Comparison of ENCODE assay signal across 8 cellular contexts in genomic region chr5:75565991-75566709, GRCh38. TPM values are rescaled to one million over a fixed set of nuclear protein-coding genes. Genes with fewer than 3 reads are reported as not detected.
A peak's percentile ranks its signal among the peaks of the same experiment; 100 is the strongest.
DNase-seq lines count a peak whose midpoint lies in the region; ATAC-seq and TF ChIP-seq lines count a peak whose summit lies in the region.
"Not testable (repeated sequence)": the region's sequence is repeated elsewhere in the genome, so short reads cannot be mapped to it uniquely, and the experiment has no call there.

No MANE protein-coding gene starts in this region.

- not testable (repeated sequence) for TF ChIP-seq CTCF in Peyer's patch (IDR thresholded peaks at IDR 0.05); cardiac fibroblast (IDR thresholded peaks at IDR 0.05; ENCODE audit: low read depth, low read length); osteocyte (IDR thresholded peaks at IDR 0.05)

- H3K27ac Mint-ChIP-seq in osteocyte (ENCODE audit: unreplicated experiment), result peak overlapping the region; percentile 93

- H3K4me3 Mint-ChIP-seq in osteocyte (ENCODE audit: unreplicated experiment), result not testable (repeated sequence)

- peak overlapping the region in 3 of 4 donors; percentile 22 to 51 (median 28) for H3K27ac ChIP-seq in Peyer's patch
- peak overlapping the region; percentile 18 for H3K27ac ChIP-seq in stomach smooth muscle (ENCODE audit: low read length)

- peaks cover 39% of the 10 kb centered on the region for H3K4me1 Mint-ChIP-seq in osteocyte (ENCODE audit: unreplicated experiment)

- H3K4me1 ChIP-seq in Peyer's patch; stomach smooth muscle (ENCODE audit: control insufficient read depth, insufficient read depth, low read length): not testable (repeated sequence)

- H3K9ac ChIP-seq in stomach smooth muscle (ENCODE audit: low read length in 2 of 2), result not testable (repeated sequence)

- H3K36me3 Mint-ChIP-seq in osteocyte (ENCODE audit: unreplicated experiment), result peaks cover 37% of the 10 kb centered on the region

- H3K9me3 Mint-ChIP-seq in osteocyte (ENCODE audit: unreplicated experiment), result peaks cover 31% of the 10 kb centered on the region

- intact Hi-C loops in left cardiac atrium (cut with DNase I), result loop anchor here in 1 of 2 donors (5.0 kb wide), 1 partner anchor 54 kb away; the partner anchor contains the start of genes CERT1 and POLK

- H3K27me3 Mint-ChIP-seq in osteocyte (ENCODE audit: unreplicated experiment), result not testable (repeated sequence)

- not testable (repeated sequence) for H3K9me3 ChIP-seq in Peyer's patch; stomach smooth muscle (ENCODE audit: control insufficient read depth in 2 of 2, low read length in 2 of 2)

- TF ChIP-seq POLR2A in Peyer's patch (IDR thresholded peaks at IDR 0.05), result not testable (repeated sequence)

- in situ Hi-C loops in Caki2 (cut with HindIII; ENCODE audit: low pct_unique_long_range_greater_than_20kb, low sequenced_read_pairs), result not testable (repeated sequence)

- H3K27me3 ChIP-seq in Peyer's patch; stomach smooth muscle (ENCODE audit: control insufficient read depth in 1 of 2, insufficient read depth in 2 of 2, low read length in 2 of 2): not testable (repeated sequence)

- not testable (repeated sequence) for H3K4me3 ChIP-seq in Peyer's patch
- peak overlapping the region; percentile 9 to 21 for H3K4me3 ChIP-seq in cardiac fibroblast (replicated peaks in 1 of 2; ENCODE audit: low read depth in 2 of 2, low read length in 2 of 2)
- H3K4me3 ChIP-seq in stomach smooth muscle (ENCODE audit: low read length in 2 of 2), result peak overlapping the region in 1 of 2 donors; percentile 3

- not testable (repeated sequence) for H3K36me3 ChIP-seq in Peyer's patch; stomach smooth muscle (ENCODE audit: control insufficient read depth in 2 of 2, insufficient read depth in 2 of 2, low read length in 2 of 2)

- ATAC-seq in HG02798 (IDR thresholded peaks at IDR 0.05; ENCODE audit: poor library complexity, unreplicated experiment), result peak; percentile 4
- peak; percentile 10 to 19 for ATAC-seq in left cardiac atrium

- peak; percentile 53 for DNase-seq in Caki2 (ENCODE audit: low read depth)
- DNase-seq in Peyer's patch; left cardiac atrium; osteocyte (ENCODE audit: extremely low spot score, unreplicated experiment): not testable (repeated sequence)
- peak; percentile 58 for DNase-seq in activated CD8-positive, alpha-beta memory T cell treated with anti-CD3 and anti-CD28 coated beads, Interleukin-2, amount 50 U/mL, for 48 hours
- DNase-seq in cardiac fibroblast (ENCODE audit: low read depth in 2 of 2), result peak; percentile 83 to 90

RNA-seq across cellular contexts. Expression of gene ANKDD1B, which starts 45.1 kb away (rescaled TPM):
- 1.5 and 3.6 TPM in 2 replicates for total RNA-seq in Caki2 (2014; rRNA removed; shearing (Covaris generic); ENCODE audit: low replicate concordance)
- total RNA-seq in Peyer's patch (1 to 10 TPM in 2 of 4 donors, not detected in 2; 3.2 to 5.0 TPM), left cardiac atrium (under 1 TPM in 1 of 2 donors, not detected in 1; 0.21 TPM), osteocyte (0.63 and 0.67 TPM in 2 replicates)

RNA-seq across cellular contexts. Expression of gene POLK, which starts 54.5 kb away (rescaled TPM):
- 7.1 and 12.8 TPM in 2 replicates for total RNA-seq in Caki2 (2014; rRNA removed; shearing (Covaris generic); ENCODE audit: low replicate concordance)
- total RNA-seq in Peyer's patch (10 to 100 TPM; 24.5 to 58.6 (median 28.3) TPM), left cardiac atrium (10 to 100 TPM; 20.6 to 23.1 TPM), osteocyte (28.9 and 32.7 TPM in 2 replicates)

RNA-seq across cellular contexts. Expression of gene CERT1, which starts 54.7 kb away (rescaled TPM):
- 11.0 and 33.0 TPM in 2 replicates for total RNA-seq in Caki2 (2014; rRNA removed; shearing (Covaris generic); ENCODE audit: low replicate concordance)
- total RNA-seq in Peyer's patch (10 to 100 TPM; 32.2 to 52.0 (median 39.6) TPM), left cardiac atrium (10 to 100 TPM; 21.6 to 32.9 TPM), osteocyte (33.1 and 36.5 TPM in 2 replicates)
